ENCODE assay signal across 8 cellular contexts in the genomic region with DNA sequence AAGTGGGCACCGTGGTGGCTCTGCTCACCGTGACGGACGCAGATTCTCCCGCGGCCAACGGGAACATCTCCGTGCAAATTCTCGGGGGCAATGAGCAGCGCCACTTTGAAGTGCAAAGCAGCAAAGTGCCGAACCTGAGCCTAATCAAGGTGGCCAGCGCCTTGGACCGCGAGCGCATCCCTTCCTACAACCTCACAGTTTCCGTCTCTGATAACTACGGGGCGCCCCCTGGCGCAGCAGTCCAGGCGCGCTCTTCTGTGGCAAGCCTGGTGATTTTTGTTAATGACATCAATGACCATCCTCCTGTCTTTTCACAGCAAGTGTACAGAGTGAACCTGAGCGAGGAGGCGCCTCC. TPM values are rescaled to one million over a fixed set of nuclear protein-coding genes. Genes with fewer than 3 reads are reported as not detected.
DNase-seq lines count a peak whose midpoint lies in the region; ATAC-seq and TF ChIP-seq lines count a peak whose summit lies in the region.

No MANE protein-coding gene starts in this region.

- H3K9me3 ChIP-seq in NT2/D1 (ENCODE audit: insufficient read depth, low read length) (no peaks in the 10 kb centered on the region), fibroblast of lung (ENCODE audit: control insufficient read depth, insufficient read depth, low read depth, low read length) (no peaks in the 10 kb centered on the region)

- H2AFZ ChIP-seq in fibroblast of lung (ENCODE audit: low read length): peak overlapping the region; percentile 74

- peaks cover 17% of the 10 kb centered on the region for H3K79me2 ChIP-seq in fibroblast of lung (ENCODE audit: control insufficient read depth, insufficient read depth, low read length)

- intact Hi-C loops in Calu3 (cut with micrococcal nuclease; ENCODE audit: unreplicated experiment): loop anchor here (5.0 to 10.0 kb wide), 4 partner anchors 75 to 1090 kb away; no protein-coding TSS in a partner anchor

- H3K36me3 Mint-ChIP-seq in Calu3 (ENCODE audit: insufficient read depth, unreplicated experiment): peaks cover 37% of the 10 kb centered on the region
- H3K36me3 Mint-ChIP-seq in naive thymus-derived CD8-positive, alpha-beta T cell: peaks cover 0 to 7% (median 0%) of the 10 kb centered on the region in 3 donors

- BruUV-seq in Calu3 (replicated peaks; lab: Mats Ljungman, UMichigan): no TSS peak

- peak overlapping the region; percentile 40 for H3K27ac ChIP-seq in fibroblast of lung (ENCODE audit: insufficient read depth, low read length)

- H3K27me3 ChIP-seq in NT2/D1 (ENCODE audit: insufficient read depth, insufficient read length): peaks cover 31% of the 10 kb centered on the region
- H3K27me3 ChIP-seq in fibroblast of lung (ENCODE audit: control insufficient read depth, insufficient read depth, low read length): no peaks in the 10 kb centered on the region

- no peak overlapping the region for H3K27ac Mint-ChIP-seq in Calu3 (ENCODE audit: unreplicated experiment)
- peak overlapping the region in 1 of 10 donors; percentile 13 for H3K27ac Mint-ChIP-seq in naive thymus-derived CD8-positive, alpha-beta T cell

- H4K20me1 ChIP-seq in fibroblast of lung (ENCODE audit: control insufficient read depth, extremely low read depth, insufficient read depth, low read length): no peaks in the 10 kb centered on the region

- H3K9me3 Mint-ChIP-seq in Calu3 (ENCODE audit: low read depth, unreplicated experiment): no peaks in the 10 kb centered on the region
- H3K9me3 Mint-ChIP-seq in naive thymus-derived CD8-positive, alpha-beta T cell: peaks cover 0 to 7% (median 0%) of the 10 kb centered on the region in 9 donors

- ATAC-seq in naive thymus-derived CD8-positive, alpha-beta T cell: no peak
- no peak for ATAC-seq in GM18867 (IDR thresholded peaks at IDR 0.05; ENCODE audit: unreplicated experiment)
- ATAC-seq in GM21528 (IDR thresholded peaks at IDR 0.05; ENCODE audit: low FRiP score, unreplicated experiment): no peak

- TF ChIP-seq CTCF in Calu3 (IDR thresholded peaks at IDR 0.05; ENCODE audit: unreplicated experiment) (no peak), fibroblast of lung (conservative IDR thresholded peaks at IDR 0.05 in 1 of 2, IDR thresholded peaks at IDR 0.05 in 1 of 2; ENCODE audit: low read depth in 1 of 2, low read length in 2 of 2) (peak; percentile 64 to 76)

- H3K27me3 Mint-ChIP-seq in Calu3 (ENCODE audit: unreplicated experiment): no peaks in the 10 kb centered on the region
- H3K27me3 Mint-ChIP-seq in naive thymus-derived CD8-positive, alpha-beta T cell: peaks cover 32 to 68% (median 57%) of the 10 kb centered on the region in 5 donors

- peak overlapping the region; percentile 51 for H3K4me3 ChIP-seq in NT2/D1 (ENCODE audit: insufficient read length, low read depth)
- peak overlapping the region; percentile 91 to 97 (median 92) for H3K4me3 ChIP-seq in fibroblast of lung (replicated peaks in 1 of 4; ENCODE audit: control extremely low read depth in 1 of 4, insufficient read depth in 1 of 4, low read depth in 3 of 4, low read length in 4 of 4)

- H3K4me1 ChIP-seq in NT2/D1 (ENCODE audit: insufficient read depth, insufficient read length): no peaks in the 10 kb centered on the region
- peaks cover 6% of the 10 kb centered on the region for H3K4me1 ChIP-seq in fibroblast of lung (ENCODE audit: control insufficient read depth, extremely low read depth, insufficient read depth, low read length)

- CTCF ChIA-PET in Calu3 (lab: Charles Lee): no interaction called here

- H3K9ac ChIP-seq in NT2/D1 (ENCODE audit: insufficient read length, low read depth): peak overlapping the region; percentile 38
- no peak overlapping the region for H3K9ac ChIP-seq in fibroblast of lung (ENCODE audit: insufficient read depth, low read length)

- POLR2A ChIA-PET in naive thymus-derived CD8-positive, alpha-beta T cell (lab: Charles Lee): no interaction called here

- H3K4me1 Mint-ChIP-seq in Calu3 (ENCODE audit: low read depth, unreplicated experiment): no peaks in the 10 kb centered on the region
- H3K4me1 Mint-ChIP-seq in naive thymus-derived CD8-positive, alpha-beta T cell: peaks cover 18 to 41% (median 35%) of the 10 kb centered on the region in 4 donors

- no peaks in the 10 kb centered on the region for H3K36me3 ChIP-seq in NT2/D1 (ENCODE audit: insufficient read depth, insufficient read length, low read length)
- H3K36me3 ChIP-seq in fibroblast of lung (ENCODE audit: control insufficient read depth, insufficient read depth, low read length): peaks cover 2% of the 10 kb centered on the region

- DNase-seq in Calu3 (no peak), NT2/D1 (ENCODE audit: low read depth, low spot score) (no peak), fibroblast of lung (ENCODE audit: low read depth in 2 of 2) (peak; percentile 55 to 63), NCI-H187 treated with DMSO at 0.1 percent for 48 hours (lab: John Stamatoyannopoulos, UW) (no peak)
- no peak for DNase-seq in naive thymus-derived CD8-positive, alpha-beta T cell
- DNase-seq in activated naive CD4-positive, alpha-beta T cell (lab: John Stamatoyannopoulos, UW): no peak

- H3K4me3 Mint-ChIP-seq in Calu3 (ENCODE audit: low read depth, unreplicated experiment): peak overlapping the region; percentile 96
- peak overlapping the region; percentile 11 to 88 (median 46) for H3K4me3 Mint-ChIP-seq in naive thymus-derived CD8-positive, alpha-beta T cell

- H3K4me2 ChIP-seq in fibroblast of lung (ENCODE audit: extremely low read depth, insufficient read depth, low read length): peak overlapping the region; percentile 90

RNA-seq across cellular contexts. Expression of a gene that starts 2.7 kb away (rescaled TPM):
- 4.6 and 4.7 TPM in 2 replicates for total RNA-seq in Calu3 (2022)
- 9.0 and 17.8 TPM in 2 replicates for total RNA-seq in fibroblast of lung
- 7.4 and 10.8 TPM in 2 replicates for polyA plus RNA-seq in fibroblast of lung
- 3.4 and 6.2 TPM in 2 replicates for polyA plus RNA-seq in fibroblast of lung (2012)
- polyA minus RNA-seq in fibroblast of lung (ENCODE audit: low replicate concordance): 14.8 and 16.7 TPM in 2 replicates
- total RNA-seq in naive thymus-derived CD8-positive, alpha-beta T cell: under 1 TPM in 1 of 2 experiments, not detected in 1; 0.03 TPM
- polyA plus RNA-seq in naive thymus-derived CD8-positive, alpha-beta T cell: not detected

Comparison
In these comparisons a context has a peak if more than half of its experiments do, and no peak if none do; other contexts are left out.
1. DNase-seq: peak in fibroblast of lung (2 of 2); none in Calu3 (single experiment), NT2/D1 (single experiment), naive thymus-derived CD8-positive, alpha-beta T cell (0 of 10), activated naive CD4-positive, alpha-beta T cell (0 of 4) and NCI-H187 treated with DMSO at 0.1 percent for 48 hours (single experiment).